ENCODE assay signal across 1 cellular context in the genomic region with DNA sequence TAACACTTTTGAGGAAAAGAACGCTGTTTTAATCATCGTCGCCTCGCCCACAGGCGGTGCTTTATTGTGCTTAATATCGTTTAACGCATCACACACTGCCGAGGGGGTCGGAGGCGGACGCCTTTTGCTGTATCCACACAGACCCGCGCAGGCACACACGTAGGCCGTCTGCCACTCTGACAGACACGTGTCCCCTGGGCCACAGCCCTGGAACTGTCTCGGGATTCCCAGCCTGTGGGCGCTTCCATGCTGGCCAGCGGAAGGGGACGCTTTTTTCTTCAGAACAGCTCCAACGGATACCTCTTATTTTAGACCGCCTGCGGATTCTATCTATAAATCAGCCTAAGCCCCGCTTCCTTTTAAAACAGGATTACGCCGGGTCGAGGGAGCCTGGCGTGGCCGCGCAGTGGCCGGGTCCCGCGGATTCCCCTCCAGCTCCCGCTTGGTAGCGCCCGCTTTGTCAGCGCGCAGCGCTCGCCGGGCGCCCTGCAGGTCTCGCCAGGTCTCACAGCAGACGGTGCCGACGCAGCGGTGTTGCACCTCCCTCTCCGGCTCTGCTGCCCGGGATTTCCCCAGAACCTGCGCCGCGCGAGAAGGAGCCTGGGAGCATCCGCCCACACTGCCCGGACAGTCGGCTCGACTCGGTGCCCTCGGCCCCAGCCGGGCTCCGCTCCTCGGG.
TF ChIP-seq lines count a peak whose summit lies in the region.

A gene with protein sequence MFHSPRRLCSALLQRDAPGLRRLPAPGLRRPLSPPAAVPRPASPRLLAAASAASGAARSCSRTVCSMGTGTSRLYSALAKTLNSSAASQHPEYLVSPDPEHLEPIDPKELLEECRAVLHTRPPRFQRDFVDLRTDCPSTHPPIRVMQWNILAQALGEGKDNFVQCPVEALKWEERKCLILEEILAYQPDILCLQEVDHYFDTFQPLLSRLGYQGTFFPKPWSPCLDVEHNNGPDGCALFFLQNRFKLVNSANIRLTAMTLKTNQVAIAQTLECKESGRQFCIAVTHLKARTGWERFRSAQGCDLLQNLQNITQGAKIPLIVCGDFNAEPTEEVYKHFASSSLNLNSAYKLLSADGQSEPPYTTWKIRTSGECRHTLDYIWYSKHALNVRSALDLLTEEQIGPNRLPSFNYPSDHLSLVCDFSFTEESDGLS (plus strand): TSS at position 513 of the 679 bp plus-strand sequence. CDS start 201 bp downstream, outside the sequence.

TF ChIP-seq in SK-N-SH, 30 proteins besides CTCF, POLR2A, EP300 and RAD21 (continued from another document):
- TF ChIP-seq REST (IDR thresholded peaks at IDR 0.05; ENCODE audit: low read depth, low read length) (peak; percentile 72), RCOR1 (IDR thresholded peaks at IDR 0.05; ENCODE audit: low read length) (peak; percentile 12; the same call in 1 of the 2 replicates), MXI1 (IDR thresholded peaks at IDR 0.05; ENCODE audit: low read depth, low read length) (peak; percentile 100), FOSL2 (IDR thresholded peaks at IDR 0.05; ENCODE audit: borderline replicate concordance, low read depth) (no peak; the same call in 1 of the 2 replicates), RFX5 (IDR thresholded peaks at IDR 0.05; ENCODE audit: low read length) (no peak), ELF1 (IDR thresholded peaks at IDR 0.05) (no peak), FOXJ3 (CRISPR knock-in tag; IDR thresholded peaks at IDR 0.05) (no peak), CHD2 (IDR thresholded peaks at IDR 0.05; ENCODE audit: low read length, partially characterized antibody) (peak; percentile 91)
- TF ChIP-seq, protein P1, sequence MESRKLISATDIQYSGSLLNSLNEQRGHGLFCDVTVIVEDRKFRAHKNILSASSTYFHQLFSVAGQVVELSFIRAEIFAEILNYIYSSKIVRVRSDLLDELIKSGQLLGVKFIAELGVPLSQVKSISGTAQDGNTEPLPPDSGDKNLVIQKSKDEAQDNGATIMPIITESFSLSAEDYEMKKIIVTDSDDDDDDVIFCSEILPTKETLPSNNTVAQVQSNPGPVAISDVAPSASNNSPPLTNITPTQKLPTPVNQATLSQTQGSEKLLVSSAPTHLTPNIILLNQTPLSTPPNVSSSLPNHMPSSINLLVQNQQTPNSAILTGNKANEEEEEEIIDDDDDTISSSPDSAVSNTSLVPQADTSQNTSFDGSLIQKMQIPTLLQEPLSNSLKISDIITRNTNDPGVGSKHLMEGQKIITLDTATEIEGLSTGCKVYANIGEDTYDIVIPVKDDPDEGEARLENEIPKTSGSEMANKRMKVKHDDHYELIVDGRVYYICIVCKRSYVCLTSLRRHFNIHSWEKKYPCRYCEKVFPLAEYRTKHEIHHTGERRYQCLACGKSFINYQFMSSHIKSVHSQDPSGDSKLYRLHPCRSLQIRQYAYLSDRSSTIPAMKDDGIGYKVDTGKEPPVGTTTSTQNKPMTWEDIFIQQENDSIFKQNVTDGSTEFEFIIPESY (IDR thresholded peaks at IDR 0.05; ENCODE audit: borderline replicate concordance, low read depth) = peak; percentile 83; the same call in 1 of the 2 replicates
- TF ChIP-seq, protein P2, sequence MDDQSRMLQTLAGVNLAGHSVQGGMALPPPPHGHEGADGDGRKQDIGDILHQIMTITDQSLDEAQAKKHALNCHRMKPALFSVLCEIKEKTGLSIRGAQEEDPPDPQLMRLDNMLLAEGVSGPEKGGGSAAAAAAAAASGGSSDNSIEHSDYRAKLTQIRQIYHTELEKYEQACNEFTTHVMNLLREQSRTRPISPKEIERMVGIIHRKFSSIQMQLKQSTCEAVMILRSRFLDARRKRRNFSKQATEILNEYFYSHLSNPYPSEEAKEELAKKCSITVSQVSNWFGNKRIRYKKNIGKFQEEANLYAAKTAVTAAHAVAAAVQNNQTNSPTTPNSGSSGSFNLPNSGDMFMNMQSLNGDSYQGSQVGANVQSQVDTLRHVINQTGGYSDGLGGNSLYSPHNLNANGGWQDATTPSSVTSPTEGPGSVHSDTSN (IDR thresholded peaks at IDR 0.05) = peak; percentile 6
